In genomic region chr7:101165958-101166602, GRCh38 we compare ENCODE assay signal across 8 cellular contexts. TPM values are rescaled to one million over a fixed set of nuclear protein-coding genes. Genes with fewer than 3 reads are reported as not detected.
DNase-seq lines count a peak whose midpoint lies in the region; ATAC-seq lines count a peak whose summit lies in the region.

No MANE protein-coding gene starts in this region.

- peaks cover 48% of the 10 kb centered on the region for H3K27me3 Mint-ChIP-seq in activated T-helper 17 cell treated with anti-CD3 and anti-CD28 coated beads, Interleukin-2, amount 50 U/mL, for 72 hours

- no peaks in the 10 kb centered on the region for H3K36me3 ChIP-seq in H7 (replicated peaks; ENCODE audit: control insufficient read depth, insufficient read depth, low read length)

- H3K36me3 Mint-ChIP-seq in activated T-helper 17 cell treated with anti-CD3 and anti-CD28 coated beads, Interleukin-2, amount 50 U/mL, for 72 hours (ENCODE audit: low read depth) = peaks cover 24% of the 10 kb centered on the region

- DNase-seq in ACHN = peak; percentile 48
- peak; percentile 84 for DNase-seq in H7
- peak; percentile 76 for DNase-seq in islet precursor cell
- DNase-seq in NCI-H1930 (lab: John Stamatoyannopoulos, UW) = no peak
- DNase-seq in G401 (ENCODE audit: low spot score) = no peak

- in situ Hi-C loops in ACHN (cut with HindIII; ENCODE audit: low pct_ligation_motif_present, low pct_unique_long_range_greater_than_20kb, low sequenced_read_pairs) = no loop called here
- in situ Hi-C loops in G401 (cut with HindIII; ENCODE audit: low sequenced_read_pairs) = no loop called here

- peak overlapping the region; percentile 91 for H3K4me3 Mint-ChIP-seq in activated T-helper 17 cell treated with anti-CD3 and anti-CD28 coated beads, Interleukin-2, amount 50 U/mL, for 72 hours

- peak overlapping the region; percentile 51 for H3K4me3 ChIP-seq in H7 (ENCODE audit: insufficient read depth, low read depth, low read length)

- peaks cover 58% of the 10 kb centered on the region for H3K27me3 ChIP-seq in H7 (ENCODE audit: control insufficient read depth, insufficient read depth, low read length)

- no peaks in the 10 kb centered on the region for H3K9me3 Mint-ChIP-seq in activated T-helper 17 cell treated with anti-CD3 and anti-CD28 coated beads, Interleukin-2, amount 50 U/mL, for 72 hours

- H3K27ac Mint-ChIP-seq in activated T-helper 17 cell treated with anti-CD3 and anti-CD28 coated beads, Interleukin-2, amount 50 U/mL, for 72 hours = peak overlapping the region; percentile 38

- no peak for ATAC-seq in activated T-helper 17 cell treated with anti-CD3 and anti-CD28 coated beads, Interleukin-2, amount 50 U/mL, for 72 hours (replicated peaks)
- ATAC-seq in HG02623 (IDR thresholded peaks at IDR 0.05; ENCODE audit: unreplicated experiment) = no peak
- no peak for ATAC-seq in HG02852 (IDR thresholded peaks at IDR 0.05; ENCODE audit: unreplicated experiment)

- peaks cover 41% of the 10 kb centered on the region for H3K4me1 Mint-ChIP-seq in activated T-helper 17 cell treated with anti-CD3 and anti-CD28 coated beads, Interleukin-2, amount 50 U/mL, for 72 hours

RNA-seq across cellular contexts. Expression of gene VGF, which starts 0.7 kb away (rescaled TPM):
- 12.0 and 22.5 TPM in 2 replicates for total RNA-seq in H7 (2014; rRNA removed; shearing (Covaris generic))
- total RNA-seq in activated T-helper 17 cell treated with anti-CD3 and anti-CD28 coated beads, Interleukin-2, amount 50 U/mL, for 72 hours = under 1 TPM; 0.13 to 0.48 TPM
- 122 and 148 TPM in 2 replicates for total RNA-seq in G401 (2014; rRNA removed; shearing (Covaris generic))

RNA-seq across cellular contexts. Expression of gene AP1S1, which starts 11.8 kb away (rescaled TPM):
- 114 and 137 TPM in 2 replicates for total RNA-seq in H7 (2014; rRNA removed; shearing (Covaris generic))
- 10 to 100 TPM; 27.4 to 59.8 TPM for total RNA-seq in activated T-helper 17 cell treated with anti-CD3 and anti-CD28 coated beads, Interleukin-2, amount 50 U/mL, for 72 hours
- 211 and 215 TPM in 2 replicates for total RNA-seq in G401 (2014; rRNA removed; shearing (Covaris generic))

RNA-seq across cellular contexts. Expression of gene NAT16, which starts 14.0 kb away (rescaled TPM):
- total RNA-seq in H7 (2014; rRNA removed; shearing (Covaris generic)) = 0.30 and 0.59 TPM in 2 replicates
- not detected for total RNA-seq in activated T-helper 17 cell treated with anti-CD3 and anti-CD28 coated beads, Interleukin-2, amount 50 U/mL, for 72 hours
- 1.2 TPM in 1 of 2 replicates, not detected in the other for total RNA-seq in G401 (2014; rRNA removed; shearing (Covaris generic))

RNA-seq across cellular contexts. Expression of gene MOGAT3, which starts 34.8 kb away (rescaled TPM):
- total RNA-seq in H7 (2014; rRNA removed; shearing (Covaris generic)) = 0.52 and 1.00 TPM in 2 replicates
- total RNA-seq in activated T-helper 17 cell treated with anti-CD3 and anti-CD28 coated beads, Interleukin-2, amount 50 U/mL, for 72 hours = not detected
- not detected in 2 replicates for total RNA-seq in G401 (2014; rRNA removed; shearing (Covaris generic))

RNA-seq across cellular contexts. Expression of gene SERPINE1, which starts 39.2 kb away (rescaled TPM):
- total RNA-seq in H7 (2014; rRNA removed; shearing (Covaris generic)) = 3.4 and 3.6 TPM in 2 replicates
- total RNA-seq in activated T-helper 17 cell treated with anti-CD3 and anti-CD28 coated beads, Interleukin-2, amount 50 U/mL, for 72 hours = 1 to 10 TPM in 1 of 2 donors, under 1 TPM in 1; 0.30 to 4.5 TPM
- 103 and 113 TPM in 2 replicates for total RNA-seq in G401 (2014; rRNA removed; shearing (Covaris generic))

Comparison
In these comparisons a context has a peak if more than half of its experiments do, and no peak if none do; other contexts are left out.
1. DNase-seq: peak in ACHN (single experiment), H7 (single experiment) and islet precursor cell (single experiment); none in NCI-H1930 (0 of 2) and G401 (single experiment).